ENCODE assay signal across 8 cellular contexts in the genomic region with DNA sequence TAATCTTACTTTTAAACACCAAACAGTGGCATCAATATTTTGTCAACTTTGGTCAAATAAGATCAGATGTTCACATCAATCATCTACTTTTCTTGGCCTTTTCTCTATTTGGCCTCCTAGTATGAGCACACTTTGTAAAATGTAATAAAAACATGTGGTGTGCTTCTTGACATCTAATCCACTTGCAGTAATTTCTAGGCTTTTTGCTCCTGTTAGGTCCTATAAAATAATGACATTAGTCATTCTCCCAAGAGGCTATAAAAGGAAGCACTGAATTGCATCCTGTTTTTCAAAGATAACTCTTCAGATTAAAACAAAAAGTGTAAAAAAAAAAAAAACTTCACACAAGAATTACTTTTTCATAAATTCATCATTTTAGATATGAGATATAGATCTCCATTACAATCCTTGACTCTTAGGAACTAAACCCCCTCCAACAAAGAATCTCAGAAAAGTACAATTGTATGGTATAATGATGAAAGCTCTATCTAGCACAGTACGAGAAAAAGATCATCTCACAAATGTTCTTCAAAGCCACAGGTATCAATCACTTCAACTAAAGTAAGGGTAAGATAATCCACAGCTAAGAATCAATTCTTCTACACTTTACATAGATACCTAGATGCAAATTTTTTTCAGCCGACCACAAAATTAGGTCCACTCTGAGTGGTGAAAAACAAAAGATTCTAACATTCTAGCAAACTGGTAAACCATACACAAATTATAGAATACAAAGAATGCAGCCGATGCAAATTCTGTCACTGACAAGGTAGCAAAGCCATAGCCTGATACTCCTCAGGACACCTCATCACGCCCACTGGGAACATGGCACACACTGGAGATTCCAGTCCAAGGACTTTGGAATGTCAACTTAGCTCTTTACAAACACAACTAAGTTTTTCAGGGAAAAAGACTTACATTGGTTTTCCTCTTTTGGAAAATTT. TPM values are rescaled to one million over a fixed set of nuclear protein-coding genes. Genes with fewer than 3 reads are reported as not detected.
DNase-seq lines count a peak whose midpoint lies in the region; ATAC-seq, FAIRE-seq and TF ChIP-seq lines count a peak whose summit lies in the region.

No MANE protein-coding gene starts in this region.

- CTCF ChIA-PET in CD8-positive, alpha-beta memory T cell (lab: Charles Lee) = interaction anchor here (0.8 to 3.9 kb wide), 28 partner anchors 9 to 299 kb away, joined by 3 to 144 read pairs (median 9); no protein-coding TSS in a partner anchor
- CTCF ChIA-PET in activated B cell treated with CpG ODN at 0.5 μM for 24 hours (lab: Charles Lee) = interaction anchor here (0.7 to 11.8 kb wide), 22 partner anchors 9 to 298 kb away, joined by 3 to 166 read pairs (median 8); no protein-coding TSS in a partner anchor

- H3K36me3 ChIP-seq in CD8-positive, alpha-beta memory T cell (ENCODE audit: insufficient read depth, low read length) = no peaks in the 10 kb centered on the region

- peak; percentile 91 for FAIRE-seq in GM19239 (lab: Jason Lieb, UNC)

- H3K4me3 Mint-ChIP-seq in CD8-positive, alpha-beta memory T cell = peak overlapping the region; percentile 86 to 100 (median 99)
- peak overlapping the region; percentile 99 for H3K4me3 Mint-ChIP-seq in activated B cell treated with CpG ODN at 0.5 μM for 24 hours
- peak overlapping the region; percentile 96 for H3K4me3 Mint-ChIP-seq in natural killer cell treated with Interleukin-12 subunit alpha and Interleukin-12 subunit beta and Interleukin-15 and Interleukin-18, amount 100 ng/mL, for 72 hours

- H3K9me3 ChIP-seq in CD8-positive, alpha-beta memory T cell (ENCODE audit: low read length) = no peaks in the 10 kb centered on the region

- intact Hi-C loops in activated B cell treated with CpG ODN at 0.5 μM for 24 hours (cut with micrococcal nuclease) = loop anchor here (2.0 to 5.0 kb wide), 2 partner anchors 35 to 1130 kb away; a partner anchor contains a TSS

- peaks cover 0 to 16% (median 4%) of the 10 kb centered on the region in 3 donors for H3K36me3 Mint-ChIP-seq in CD8-positive, alpha-beta memory T cell
- H3K36me3 Mint-ChIP-seq in activated B cell treated with CpG ODN at 0.5 μM for 24 hours (ENCODE audit: low read depth) = peaks cover 57% of the 10 kb centered on the region
- peaks cover 35% of the 10 kb centered on the region for H3K36me3 Mint-ChIP-seq in natural killer cell treated with Interleukin-12 subunit alpha and Interleukin-12 subunit beta and Interleukin-15 and Interleukin-18, amount 100 ng/mL, for 72 hours

- peaks cover 41% of the 10 kb centered on the region for H3K4me1 ChIP-seq in CD8-positive, alpha-beta memory T cell (ENCODE audit: insufficient read depth, low read length)

- POLR2A ChIA-PET in CD8-positive, alpha-beta memory T cell (lab: Charles Lee) = interaction anchor here (1.1 to 3.0 kb wide), 5 partner anchors 18 to 185 kb away, joined by 5 to 21 read pairs (median 9); no protein-coding TSS in a partner anchor
- POLR2A ChIA-PET in activated B cell treated with CpG ODN at 0.5 μM for 24 hours (lab: Charles Lee) = interaction anchor here (0.7 to 7.1 kb wide), 19 partner anchors 9 to 300 kb away, joined by 3 to 162 read pairs (median 10); no protein-coding TSS in a partner anchor

- H3K4me3 ChIP-seq in CD8-positive, alpha-beta memory T cell (ENCODE audit: low read length) = peak overlapping the region; percentile 75

- no peak for TF ChIP-seq CTCF in activated B cell treated with CpG ODN at 0.5 μM for 24 hours (IDR thresholded peaks at IDR 0.05)

- ATAC-seq in activated B cell treated with CpG ODN at 0.5 μM for 24 hours (ENCODE audit: low read depth) = no peak
- no peak for ATAC-seq in natural killer cell treated with Interleukin-12 subunit alpha and Interleukin-12 subunit beta and Interleukin-15 and Interleukin-18, amount 100 ng/mL, for 72 hours

- no peaks in the 10 kb centered on the region for H3K27me3 Mint-ChIP-seq in CD8-positive, alpha-beta memory T cell
- no peaks in the 10 kb centered on the region for H3K27me3 Mint-ChIP-seq in activated B cell treated with CpG ODN at 0.5 μM for 24 hours
- no peaks in the 10 kb centered on the region for H3K27me3 Mint-ChIP-seq in natural killer cell treated with Interleukin-12 subunit alpha and Interleukin-12 subunit beta and Interleukin-15 and Interleukin-18, amount 100 ng/mL, for 72 hours

- no peak for DNase-seq in CD8-positive, alpha-beta memory T cell
- no peak for DNase-seq in GM19239 (ENCODE audit: insufficient read length, low spot score)
- DNase-seq in activated B cell treated with CpG ODN at 0.5 μM for 24 hours = no peak
- no peak for DNase-seq in natural killer cell treated with Interleukin-12 subunit alpha and Interleukin-12 subunit beta and Interleukin-15 and Interleukin-18, amount 100 ng/mL, for 72 hours (ENCODE audit: low spot score)
- no peak for DNase-seq in HCEC 1CT
- DNase-seq in NCI-H2196 treated with DMSO at 0.1 percent for 48 hours (lab: John Stamatoyannopoulos, UW; ENCODE audit: unreplicated experiment) = no peak
- DNase-seq in activated effector memory CD4-positive, alpha-beta T cell treated with Interleukin-2 at 50 U/mL for 16 hours = no peak
- no peak for DNase-seq in KG1 (lab: John Stamatoyannopoulos, UW)

- peaks cover 54 to 77% (median 73%) of the 10 kb centered on the region in 3 donors for H3K4me1 Mint-ChIP-seq in CD8-positive, alpha-beta memory T cell
- peaks cover 70% of the 10 kb centered on the region for H3K4me1 Mint-ChIP-seq in activated B cell treated with CpG ODN at 0.5 μM for 24 hours
- H3K4me1 Mint-ChIP-seq in natural killer cell treated with Interleukin-12 subunit alpha and Interleukin-12 subunit beta and Interleukin-15 and Interleukin-18, amount 100 ng/mL, for 72 hours (ENCODE audit: low read depth in 2 of 2) = peaks cover 59 to 77% of the 10 kb centered on the region in 2 donors

- no peaks in the 10 kb centered on the region for H3K27me3 ChIP-seq in CD8-positive, alpha-beta memory T cell (ENCODE audit: insufficient read depth, low read length, poor library complexity, severe bottlenecking)

- H3K27ac Mint-ChIP-seq in CD8-positive, alpha-beta memory T cell = peak overlapping the region; percentile 59 to 98 (median 96)
- H3K27ac Mint-ChIP-seq in activated B cell treated with CpG ODN at 0.5 μM for 24 hours = peak overlapping the region; percentile 96
- peak overlapping the region; percentile 95 to 99 for H3K27ac Mint-ChIP-seq in natural killer cell treated with Interleukin-12 subunit alpha and Interleukin-12 subunit beta and Interleukin-15 and Interleukin-18, amount 100 ng/mL, for 72 hours

- H3K27ac ChIP-seq in CD8-positive, alpha-beta memory T cell (ENCODE audit: low read depth, low read length) = peak overlapping the region; percentile 19

- no peaks in the 10 kb centered on the region for H3K9me3 Mint-ChIP-seq in CD8-positive, alpha-beta memory T cell
- H3K9me3 Mint-ChIP-seq in activated B cell treated with CpG ODN at 0.5 μM for 24 hours = no peaks in the 10 kb centered on the region
- H3K9me3 Mint-ChIP-seq in natural killer cell treated with Interleukin-12 subunit alpha and Interleukin-12 subunit beta and Interleukin-15 and Interleukin-18, amount 100 ng/mL, for 72 hours = no peaks in the 10 kb centered on the region

RNA-seq across cellular contexts. Expression of a gene that starts 2.7 kb away (rescaled TPM):
- 10 to 100 TPM; 58.9 to 60.5 TPM for total RNA-seq in CD8-positive, alpha-beta memory T cell
- polyA plus RNA-seq in CD8-positive, alpha-beta memory T cell = 29.8 TPM
- total RNA-seq in activated B cell treated with CpG ODN at 0.5 μM for 24 hours = 125 and 145 TPM in 2 replicates
- 10 to 100 TPM; 61.7 to 84.7 TPM for total RNA-seq in natural killer cell treated with Interleukin-12 subunit alpha and Interleukin-12 subunit beta and Interleukin-15 and Interleukin-18, amount 100 ng/mL, for 72 hours

RNA-seq across cellular contexts. Expression of a gene that starts 50.1 kb away (rescaled TPM):
- total RNA-seq in CD8-positive, alpha-beta memory T cell = 10 to 100 TPM; 52.1 to 55.3 TPM
- 103 TPM for polyA plus RNA-seq in CD8-positive, alpha-beta memory T cell
- total RNA-seq in activated B cell treated with CpG ODN at 0.5 μM for 24 hours = 15.0 and 15.3 TPM in 2 replicates
- total RNA-seq in natural killer cell treated with Interleukin-12 subunit alpha and Interleukin-12 subunit beta and Interleukin-15 and Interleukin-18, amount 100 ng/mL, for 72 hours = 10 to 100 TPM; 21.4 to 38.5 TPM
